20 cellular contexts compared by ENCODE assay signal in genomic region chr12:89314060-89314761, GRCh38.
"Had no signal": no experiment of that assay in that cellular context is flagged by ENCODE, and none has a peak within 500 bp of the region (broad histone marks: within the 10 kb centered on the region; RNA-seq: fewer than 3 reads in every experiment).

No MANE protein-coding gene starts in this region.

- H3K9me3 ChIP-seq: body of pancreas, esophagus muscularis mucosa, transverse colon had no signal

- ATAC-seq: activated CD4-positive, alpha-beta T cell treated with anti-CD3 and anti-CD28 coated beads for 36 hours; activated CD8-positive, alpha-beta T cell treated with anti-CD3 and anti-CD28 coated beads, Interleukin-2, amount 10 ng/mL, durations not matched to agents 7 days and 5 days; body of pancreas; right cardiac atrium; stimulated activated naive CD8-positive, alpha-beta T cell treated with anti-CD3 and anti-CD28 coated beads, Interleukin-15, Interleukin-2, amounts not matched to agents 100 U/mL and 50 U/mL, for 24 hours had no signal

- H3K9me3 Mint-ChIP-seq: central memory CD8-positive, alpha-beta T cell had no signal

- H3K79me2 ChIP-seq: hepatocyte had no signal

- H3K4me3 ChIP-seq: body of pancreas, coronary artery, esophagus muscularis mucosa, hepatocyte, lung, skin epidermis, transverse colon had no signal

- H3K27me3 Mint-ChIP-seq: activated CD4-positive, alpha-beta T cell treated with anti-CD3 and anti-CD28 coated beads for 36 hours; activated naive CD8-positive, alpha-beta T cell; central memory CD8-positive, alpha-beta T cell had no signal

- DNase-seq: activated CD4-positive, alpha-beta T cell treated with anti-CD3 and anti-CD28 coated beads for 36 hours; activated CD8-positive, alpha-beta memory T cell treated with anti-CD3 and anti-CD28 coated beads, Interleukin-2, amount 50 U/mL, for 4 hours; activated CD8-positive, alpha-beta T cell treated with anti-CD3 and anti-CD28 coated beads, Interleukin-2, amount 10 ng/mL, durations not matched to agents 7 days and 5 days; activated gamma-delta T cell treated with Interleukin-2 at 50 U/mL for 16 hours; activated T-cell treated with anti-CD3 and anti-CD28 coated beads, Interleukin-2, amount 50 U/mL, for 48 hours; amniotic stem cell; body of pancreas; islet precursor cell; right cardiac atrium; stimulated activated CD4-positive, alpha-beta T cell treated with anti-CD3 and anti-CD28 coated beads, Interleukin-15, amount 100 ng/mL, for 24 hours; stimulated activated CD4-positive, alpha-beta T cell treated with anti-CD3 and anti-CD28 coated beads, Interleukin-4, amount 100 ng/mL, for 1 hour; stimulated activated naive CD8-positive, alpha-beta T cell treated with anti-CD3 and anti-CD28 coated beads, Interleukin-15, Interleukin-2, amounts not matched to agents 100 U/mL and 50 U/mL, for 24 hours; transverse colon had no signal

- H3K27ac ChIP-seq: body of pancreas, coronary artery, esophagus muscularis mucosa, hepatocyte, skin epidermis, transverse colon had no signal

- H3K4me3 Mint-ChIP-seq: activated CD4-positive, alpha-beta T cell treated with anti-CD3 and anti-CD28 coated beads for 36 hours; activated CD8-positive, alpha-beta T cell treated with anti-CD3 and anti-CD28 coated beads, Interleukin-2, amount 10 ng/mL, durations not matched to agents 7 days and 5 days; activated naive CD8-positive, alpha-beta T cell; central memory CD8-positive, alpha-beta T cell had no signal

- H2AFZ ChIP-seq: hepatocyte had no signal

- H3K36me3 ChIP-seq: esophagus muscularis mucosa, transverse colon had no signal

- H3K27ac Mint-ChIP-seq: activated CD4-positive, alpha-beta T cell treated with anti-CD3 and anti-CD28 coated beads for 36 hours; activated CD8-positive, alpha-beta T cell treated with anti-CD3 and anti-CD28 coated beads, Interleukin-2, amount 10 ng/mL, durations not matched to agents 7 days and 5 days; activated naive CD8-positive, alpha-beta T cell had no signal

- H3K27me3 ChIP-seq: body of pancreas, esophagus muscularis mucosa, hepatocyte, transverse colon had no signal

- H3K36me3 Mint-ChIP-seq: activated naive CD8-positive, alpha-beta T cell had no signal

- H3K4me2 ChIP-seq: hepatocyte had no signal
